ENCODE assay signal across 10 cellular contexts in the genomic region with DNA sequence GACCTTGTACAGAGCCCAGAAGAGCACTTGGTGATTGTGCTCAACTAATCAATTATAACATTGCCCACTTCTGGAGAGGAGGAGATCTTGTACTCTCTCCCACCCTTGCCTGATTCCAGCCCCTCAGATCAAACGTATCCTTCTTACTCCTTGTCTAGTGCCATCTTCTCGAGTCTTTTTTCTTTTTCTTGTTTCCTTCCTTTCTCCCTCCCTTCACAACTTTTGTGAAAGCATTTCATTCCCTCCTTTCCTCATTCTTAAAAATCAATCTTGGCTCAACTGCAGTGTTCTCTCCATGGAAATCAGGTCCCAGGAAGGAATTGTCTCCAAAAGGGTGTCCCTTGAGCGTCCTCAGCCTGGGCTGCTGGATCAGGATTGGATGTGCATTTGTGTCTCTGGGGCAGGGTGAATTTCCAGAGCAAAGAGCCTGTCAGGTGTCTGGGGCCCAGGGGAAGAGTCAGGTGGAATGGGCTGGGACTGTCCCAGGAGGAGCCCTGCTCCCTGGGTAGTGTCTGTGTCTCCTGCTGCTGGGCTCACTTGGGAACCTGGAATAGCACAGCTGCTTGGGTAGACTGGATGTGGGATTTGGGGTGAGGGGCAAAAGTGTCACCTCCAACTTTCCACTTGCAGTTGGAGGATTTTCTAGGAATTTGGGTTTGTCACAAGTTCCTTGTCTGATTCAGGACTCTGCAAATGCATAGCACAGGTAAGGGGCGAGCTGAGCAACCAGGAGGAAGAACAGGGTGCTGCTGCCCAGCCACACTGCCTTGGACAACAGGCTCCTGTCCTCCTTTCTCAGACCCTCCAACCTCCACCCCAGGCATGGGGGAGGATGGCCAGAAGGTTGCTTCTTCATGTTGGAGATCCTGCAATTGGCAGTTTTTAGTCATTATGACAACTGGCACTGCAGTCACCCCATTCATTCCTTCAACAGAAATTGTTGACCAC. TPM values are rescaled to one million over a fixed set of nuclear protein-coding genes. Genes with fewer than 3 reads are reported as not detected.
A peak's percentile ranks its signal among the peaks of the same experiment; 100 is the strongest.
DNase-seq lines count a peak whose midpoint lies in the region; ATAC-seq, FAIRE-seq and TF ChIP-seq lines count a peak whose summit lies in the region.
"Had no signal": no experiment of that assay in that cellular context is flagged by ENCODE, and none has a peak within 500 bp of the region (broad histone marks: within the 10 kb centered on the region; RNA-seq: fewer than 3 reads in every experiment).

No MANE protein-coding gene starts in this region.

- no peak for ATAC-seq in PC-3
- no peak for ATAC-seq in foreskin keratinocyte

- no peak for TF ChIP-seq POLR2A in thyroid gland (IDR thresholded peaks at IDR 0.05)

- 85 to 87% methylated on average over 4 of the region's 4 CpGs for WGBS in thyroid gland, 2 donors

- POLR2A ChIA-PET in PC-3 (lab: Charles Lee; ENCODE audit: unreplicated experiment): no interaction called here

- peaks cover 56% of the 10 kb centered on the region for H3K4me1 Mint-ChIP-seq in mesothelial cell of epicardium

- peaks cover 35% of the 10 kb centered on the region for H4K20me1 ChIP-seq in PC-3 (ENCODE audit: low read length)

- no peak overlapping the region for H2AFZ ChIP-seq in PC-3 (ENCODE audit: low read length)

- H3K4me1 ChIP-seq in PC-3 (ENCODE audit: insufficient read depth, low read length): peaks cover 53% of the 10 kb centered on the region
- peaks cover 28 to 36% of the 10 kb centered on the region in 2 donors for H3K4me1 ChIP-seq in duodenal mucosa (ENCODE audit: control insufficient read depth in 1 of 2, insufficient read depth in 2 of 2, low read length in 2 of 2)
- peaks cover 48 to 56% of the 10 kb centered on the region in 2 donors for H3K4me1 ChIP-seq in thyroid gland
- peaks cover 8% of the 10 kb centered on the region for H3K4me1 ChIP-seq in foreskin keratinocyte

- peaks cover 82% of the 10 kb centered on the region for H3K79me2 ChIP-seq in PC-3 (ENCODE audit: low read length)

- intact Hi-C loops in PC-3 (cut with micrococcal nuclease) (loop anchor here (2.0 kb wide), 1 partner anchor 27 kb away; no protein-coding TSS in a partner anchor), thyroid gland (cut with DNase I) (loop anchor here (5.0 kb wide), 1 partner anchor 214 kb away; a partner anchor contains a TSS)

- no peak overlapping the region for H3K27ac ChIP-seq in PC-3 (ENCODE audit: low read length)
- H3K27ac ChIP-seq in duodenal mucosa (ENCODE audit: low read depth, low read length): no peak overlapping the region
- H3K27ac ChIP-seq in thyroid gland: peak overlapping the region in 2 of 3 donors; percentile 78 to 89
- H3K27ac ChIP-seq in foreskin keratinocyte: no peak overlapping the region

- H3K36me3 ChIP-seq in PC-3 (ENCODE audit: low read depth, low read length): no peaks in the 10 kb centered on the region; the same call in 1 of the 2 replicates
- no peaks in the 10 kb centered on the region for H3K36me3 ChIP-seq in duodenal mucosa (ENCODE audit: control insufficient read depth in 1 of 2, insufficient read depth in 2 of 2, low read length in 2 of 2)
- H3K36me3 ChIP-seq in thyroid gland: no peaks in the 10 kb centered on the region

- peak overlapping the region; percentile 98 for H3K4me3 Mint-ChIP-seq in mesothelial cell of epicardium

- no peaks in the 10 kb centered on the region for H3F3A ChIP-seq in PC-3 (ENCODE audit: low read length, unreplicated experiment)

- no peaks in the 10 kb centered on the region for H3K36me3 Mint-ChIP-seq in mesothelial cell of epicardium

- H3K9me3 ChIP-seq in PC-3 (ENCODE audit: low read length): no peaks in the 10 kb centered on the region
- H3K9me3 ChIP-seq in duodenal mucosa (ENCODE audit: control insufficient read depth in 1 of 2, low read length in 2 of 2): no peaks in the 10 kb centered on the region
- H3K9me3 ChIP-seq in thyroid gland: no peaks in the 10 kb centered on the region

- no peak for FAIRE-seq in D721Med (lab: Jason Lieb, UNC)

- TF ChIP-seq CTCF in PC-3 (conservative IDR thresholded peaks at IDR 0.05; ENCODE audit: low read depth, low read length) (no peak), mesothelial cell of epicardium (IDR thresholded peaks at IDR 0.05; ENCODE audit: unreplicated experiment) (no peak), thyroid gland (IDR thresholded peaks at IDR 0.05) (no peak), D721Med (IDR thresholded peaks at IDR 0.05; ENCODE audit: insufficient read depth, missing control alignments) (no peak), foreskin keratinocyte (conservative IDR thresholded peaks at IDR 0.05) (no peak)

- TSS peak; percentile 23 for BruUV-seq in PC-3 (replicated peaks; lab: Mats Ljungman, UMichigan)

- CTCF ChIA-PET in PC-3 (lab: Charles Lee): interaction anchor here (0.7 to 1.6 kb wide), 2 partner anchors 52 to 205 kb away, joined by 3 to 7 read pairs; no protein-coding TSS in a partner anchor

- H3K9me3 Mint-ChIP-seq in mesothelial cell of epicardium: no peaks in the 10 kb centered on the region

- DNase-seq in PC-3 (no peak), mesothelial cell of epicardium (ENCODE audit: low spot score in 2 of 2, unreplicated experiment in 2 of 2) (no peak), thyroid gland (no peak), D721Med (ENCODE audit: insufficient read length, low spot score) (no peak), COLO829 (ENCODE audit: low spot score) (no peak), foreskin keratinocyte (no peak)
- DNase-seq: DMS79 treated with DMSO at 0.1 percent for 48 hours; foreskin melanocyte; stimulated activated CD4-positive, alpha-beta T cell treated with anti-CD3 and anti-CD28 coated beads, Interleukin-4, amount 100 ng/mL, for 24 hours had no signal

- H3K27me3 Mint-ChIP-seq in mesothelial cell of epicardium (ENCODE audit: low read depth): no peaks in the 10 kb centered on the region

- H3K9me2 ChIP-seq in PC-3 (replicated peaks; ENCODE audit: low read length): no peaks in the 10 kb centered on the region

- H3K9ac ChIP-seq in PC-3 (ENCODE audit: low read length) (no peak overlapping the region), duodenal mucosa (ENCODE audit: low read depth in 1 of 2, low read length in 2 of 2) (peak overlapping the region in 1 of 2 donors; percentile 63)

- H3K4me3 ChIP-seq in PC-3 (ENCODE audit: low read length) (peak overlapping the region; percentile 88), duodenal mucosa (ENCODE audit: low read depth in 1 of 2, low read length in 2 of 2) (peak overlapping the region; percentile 75 to 95), thyroid gland (replicated peaks in 1 of 3) (no peak overlapping the region)

- H3K27ac Mint-ChIP-seq in mesothelial cell of epicardium: peak overlapping the region; percentile 95

- H3K27me3 ChIP-seq in PC-3 (ENCODE audit: low read length): no peaks in the 10 kb centered on the region
- H3K27me3 ChIP-seq in duodenal mucosa (ENCODE audit: control insufficient read depth in 1 of 2, insufficient read depth in 2 of 2, low read length in 2 of 2): peaks cover 2 to 7% of the 10 kb centered on the region in 2 donors
- H3K27me3 ChIP-seq in thyroid gland: no peaks in the 10 kb centered on the region
- no peaks in the 10 kb centered on the region for H3K27me3 ChIP-seq in foreskin keratinocyte

- peak overlapping the region; percentile 97 for H3K4me2 ChIP-seq in PC-3 (ENCODE audit: low read length)

RNA-seq across cellular contexts. Expression of a gene that starts 3.2 kb away (rescaled TPM):
- total RNA-seq in PC-3 (2014; rRNA removed) (81.9 and 93.1 TPM in 2 replicates), mesothelial cell of epicardium (58.0 to 61.7 TPM (median 61.7 TPM) in 3 replicates), thyroid gland (10 to 100 TPM; 19.4 to 29.3 (median 20.8) TPM), foreskin keratinocyte (9.5 and 10.6 TPM in 2 replicates)
- polyA plus RNA-seq in foreskin keratinocyte: 7.1 and 7.7 TPM in 2 replicates

Comparison
In these comparisons a context has a peak if more than half of its experiments do, and no peak if none do; other contexts are left out.
1. H3K27ac ChIP-seq: peak in thyroid gland (2 of 3); none in PC-3 (single experiment), duodenal mucosa (single experiment) and foreskin keratinocyte (single experiment).
2. H3K4me3 ChIP-seq: peak in PC-3 (single experiment) and duodenal mucosa (2 of 2); none in thyroid gland (0 of 3).